14 cellular contexts compared by ENCODE assay signal in the genomic region with DNA sequence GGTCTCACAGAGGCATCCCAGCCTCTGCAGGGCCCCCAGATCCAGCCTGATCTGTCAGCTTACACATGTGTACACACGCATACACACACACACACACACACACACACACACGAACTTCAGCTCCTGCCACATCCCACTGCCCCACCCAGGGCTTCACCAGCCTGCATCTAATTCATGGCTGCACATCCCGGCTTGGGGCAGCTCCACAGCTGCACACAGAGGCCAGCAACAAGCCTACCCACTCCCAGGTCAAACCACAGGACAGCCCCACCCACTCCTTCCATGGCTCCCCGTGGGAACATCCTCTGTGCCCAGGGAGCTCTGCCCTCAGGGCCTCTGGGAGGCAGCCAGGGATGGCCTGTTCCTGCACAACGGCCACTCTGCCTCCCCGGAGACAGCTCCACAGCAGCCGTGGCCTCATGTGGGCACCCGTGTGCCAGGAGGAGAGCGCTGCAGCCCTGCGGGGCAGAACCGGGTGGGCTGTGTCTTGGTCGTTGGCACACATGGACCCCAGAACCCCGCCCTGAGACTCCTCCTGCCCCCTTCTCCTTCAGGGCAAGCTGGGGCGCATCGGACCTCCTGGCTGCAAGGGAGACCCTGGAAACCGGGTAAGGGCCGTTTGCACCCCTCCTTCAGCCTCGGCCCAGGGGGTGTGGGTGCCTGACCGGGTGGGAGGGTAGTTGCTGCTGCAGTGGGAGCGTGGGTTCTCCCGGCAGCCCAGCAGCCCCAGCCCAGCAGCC. TPM values are rescaled to one million over a fixed set of nuclear protein-coding genes. Genes with fewer than 3 reads are reported as not detected.
DNase-seq lines count a peak whose midpoint lies in the region; ATAC-seq, FAIRE-seq and TF ChIP-seq lines count a peak whose summit lies in the region.
"Had no signal": no experiment of that assay in that cellular context is flagged by ENCODE, and none has a peak within 500 bp of the region (broad histone marks: within the 10 kb centered on the region; RNA-seq: fewer than 3 reads in every experiment).

No MANE protein-coding gene starts in this region.

- H3K4me1 ChIP-seq in right lobe of liver (no peaks in the 10 kb centered on the region), HepG2 (ENCODE audit: insufficient read depth, low read length) (no peaks in the 10 kb centered on the region), colonic mucosa (no peaks in the 10 kb centered on the region)

- DNase-seq in right lobe of liver (peak; percentile 19 to 63 (median 47)), HepG2 (ENCODE audit: low spot score) (no peak), coronary artery (ENCODE audit: low spot score) (peak; percentile 58), mesothelial cell of epicardium (ENCODE audit: low spot score in 2 of 2, unreplicated experiment in 2 of 2) (peak; percentile 3 to 36), H4 (ENCODE audit: low spot score) (no peak), GM13976 (ENCODE audit: low spot score) (no peak), colonic mucosa (no peak), NCI-H446 (lab: John Stamatoyannopoulos, UW) (no peak)
- DNase-seq: activated CD8-positive, alpha-beta T cell treated with anti-CD3 and anti-CD28 coated beads for 36 hours; brain microvascular endothelial cell; mesendoderm; NCI-H2171; SHP77 treated with DMSO at 0.1 percent for 48 hours; stimulated activated CD4-positive, alpha-beta T cell treated with anti-CD3 and anti-CD28 coated beads, Interleukin-12 subunit alpha, Interleukin-12 subunit beta, amount 100 ng/mL, for 4 hours had no signal

- peak in 2 of 4 donors; percentile 1 to 6 for ATAC-seq in right lobe of liver
- ATAC-seq in HepG2, result no peak; the same call in 2 of the 3 replicates
- ATAC-seq: activated CD8-positive, alpha-beta T cell treated with anti-CD3 and anti-CD28 coated beads for 36 hours had no signal

- H3K36me3 Mint-ChIP-seq in mesothelial cell of epicardium, result peaks cover 15% of the 10 kb centered on the region

- H3K9ac ChIP-seq in HepG2 (ENCODE audit: insufficient read depth, low read depth, low read length) (no peak overlapping the region), colonic mucosa (ENCODE audit: low read depth in 2 of 2, low read length in 2 of 2) (no peak overlapping the region)

- no peak for TF ChIP-seq POLR2A in right lobe of liver (IDR thresholded peaks at IDR 0.05)
- TF ChIP-seq POLR2A in HepG2 (IDR thresholded peaks at IDR 0.05; ENCODE audit: insufficient read depth in 1 of 2, low read depth in 2 of 2, low read length in 2 of 2), result no peak

- no peaks in the 10 kb centered on the region for H3K27me3 Mint-ChIP-seq in mesothelial cell of epicardium (ENCODE audit: low read depth)
- H3K27me3 Mint-ChIP-seq: activated CD8-positive, alpha-beta T cell treated with anti-CD3 and anti-CD28 coated beads for 36 hours had no signal

- TF ChIP-seq CTCF in right lobe of liver (IDR thresholded peaks at IDR 0.05) (no peak), HepG2 (CRISPR knock-in tag; IDR thresholded peaks at IDR 0.05) (no peak), coronary artery (IDR thresholded peaks at IDR 0.05) (no peak), mesothelial cell of epicardium (IDR thresholded peaks at IDR 0.05; ENCODE audit: unreplicated experiment) (no peak), GM13976 (IDR thresholded peaks at IDR 0.05; ENCODE audit: borderline replicate concordance, control extremely low read depth, extremely low read depth, insufficient read depth, missing control alignments) (no peak), colonic mucosa (IDR thresholded peaks at IDR 0.05) (no peak)

- no peak overlapping the region for H3K4me3 ChIP-seq in right lobe of liver
- H3K4me3 ChIP-seq in HepG2 (replicated peaks in 1 of 3; ENCODE audit: insufficient read depth in 1 of 3, low read depth in 2 of 3, low read length in 3 of 3), result no peak overlapping the region
- H3K4me3 ChIP-seq in coronary artery, result no peak overlapping the region
- no peak overlapping the region for H3K4me3 ChIP-seq in colonic mucosa

- intact Hi-C loops in right lobe of liver (cut with DNase I) (no loop called here), HepG2 (cut with micrococcal nuclease; ENCODE audit: unreplicated experiment) (no loop called here), colonic mucosa (cut with DNase I) (no loop called here)

- CTCF ChIA-PET in HepG2 (lab: Yijun Ruan, JAX; ENCODE audit: low intra/inter-chr PET ratio, low total read pairs), result no interaction called here

- H3K79me2 ChIP-seq in HepG2 (ENCODE audit: insufficient read depth, low read length), result no peaks in the 10 kb centered on the region

- H4K20me1 ChIP-seq in HepG2 (ENCODE audit: insufficient read depth, low read length), result no peaks in the 10 kb centered on the region

- POLR2A ChIA-PET in HepG2 (lab: Yijun Ruan, JAX), result no interaction called here

- in situ Hi-C loops in HepG2 (cut with HindIII; ENCODE audit: extremely low pct_ligation_motif_present, low pct_unique_long_range_greater_than_20kb), result no loop called here
- in situ Hi-C loops in GM13976 (cut with MboI; ENCODE audit: low sequenced_read_pairs, unreplicated experiment), result no loop called here

- H3K27ac ChIP-seq in right lobe of liver (no peak overlapping the region), HepG2 (ENCODE audit: extremely low read length, insufficient read depth, low read length) (no peak overlapping the region), coronary artery (peak overlapping the region in 1 of 2 donors; percentile 41), colonic mucosa (no peak overlapping the region)
- H3K27ac ChIP-seq: brain microvascular endothelial cell had no signal

- BruUV-seq in HepG2 (replicated peaks; lab: Mats Ljungman, UMichigan), result no TSS peak

- TF ChIP-seq EP300 in HepG2 (IDR thresholded peaks at IDR 0.05; ENCODE audit: low read depth in 2 of 2, low read length in 2 of 2), result no peak
- TF ChIP-seq EP300 in HepG2 (CRISPR knock-in tag; IDR thresholded peaks at IDR 0.05; ENCODE audit: borderline replicate concordance), result no peak

- H3K4me3 Mint-ChIP-seq in mesothelial cell of epicardium, result no peak overlapping the region
- H3K4me3 Mint-ChIP-seq: activated CD8-positive, alpha-beta T cell treated with anti-CD3 and anti-CD28 coated beads for 36 hours had no signal

- no peaks in the 10 kb centered on the region for H3K9me3 Mint-ChIP-seq in mesothelial cell of epicardium
- H3K9me3 Mint-ChIP-seq: activated CD8-positive, alpha-beta T cell treated with anti-CD3 and anti-CD28 coated beads for 36 hours had no signal

- no peak overlapping the region for H2AFZ ChIP-seq in HepG2 (ENCODE audit: low read length)

- H3K9me3 ChIP-seq in right lobe of liver (no peaks in the 10 kb centered on the region), HepG2 (ENCODE audit: low read length) (peaks cover 5% of the 10 kb centered on the region; the same call in 1 of the 2 replicates), colonic mucosa (no peaks in the 10 kb centered on the region)

- WGBS in right lobe of liver (ENCODE audit: insufficient coverage, low coverage, low lambda C conversion rate, missing lambda C conversion rate), result 38% methylated on average over 4 of the region's 21 CpGs
- WGBS in HepG2 (ENCODE audit: low lambda C conversion rate), result 0% methylated on average over 3 of the region's 21 CpGs

- no peak overlapping the region for H3K4me2 ChIP-seq in HepG2 (ENCODE audit: low read depth, low read length)

- no peak for FAIRE-seq in HepG2 (lab: Jason Lieb, UNC)

- no peak overlapping the region for H3K27ac Mint-ChIP-seq in mesothelial cell of epicardium
- H3K27ac Mint-ChIP-seq: activated CD8-positive, alpha-beta T cell treated with anti-CD3 and anti-CD28 coated beads for 36 hours had no signal

- no peaks in the 10 kb centered on the region for H3K4me1 Mint-ChIP-seq in mesothelial cell of epicardium

- TF ChIP-seq RAD21 in HepG2 (CRISPR knock-in tag; IDR thresholded peaks at IDR 0.05), result no peak

- H3K27me3 ChIP-seq in right lobe of liver (no peaks in the 10 kb centered on the region), HepG2 (ENCODE audit: control insufficient read depth in 1 of 2, insufficient read depth in 2 of 2, low read length in 2 of 2) (peaks cover 4 to 33% of the 10 kb centered on the region in 2 experiments; a peak in 3 of 5 replicates), colonic mucosa (no peaks in the 10 kb centered on the region)
- H3K27me3 ChIP-seq: brain microvascular endothelial cell had no signal

- no peaks in the 10 kb centered on the region for H3K36me3 ChIP-seq in right lobe of liver
- H3K36me3 ChIP-seq in HepG2 (replicated peaks in 1 of 2; ENCODE audit: control insufficient read depth in 1 of 2, insufficient read depth in 2 of 2, low read length in 2 of 2), result no peaks in the 10 kb centered on the region
- peaks cover 4% of the 10 kb centered on the region for H3K36me3 ChIP-seq in colonic mucosa

RNA-seq across cellular contexts. Expression of a gene that starts 19.1 kb away (rescaled TPM):
- 10 to 100 TPM; 17.3 to 81.7 (median 38.4) TPM for total RNA-seq in right lobe of liver
- total RNA-seq in HepG2 (2016; rRNA removed; fragmentation: Illumina TruSeq; extraction: Trizol), result 0.07 and 0.14 TPM in 2 replicates
- total RNA-seq in HepG2 (2016; cell fraction: cytosol; rRNA removed; fragmentation: Illumina TruSeq; extraction: Trizol; ENCODE audit: low read depth), result not detected in 2 replicates
- total RNA-seq in HepG2 (2016; cell fraction: insoluble cytoplasmic fraction; rRNA removed; fragmentation: Illumina TruSeq; extraction: Trizol), result 0.06 TPM in 1 of 2 replicates, not detected in the other
- not detected in 2 replicates for total RNA-seq in HepG2 (2016; cell fraction: membrane; rRNA removed; fragmentation: Illumina TruSeq; extraction: Trizol)
- total RNA-seq in HepG2 (2016; cell fraction: nucleus; rRNA removed; fragmentation: Illumina TruSeq; extraction: Trizol), result 0.13 and 0.22 TPM in 2 replicates
- 0.41 and 1.6 TPM in 2 replicates for polyA plus RNA-seq in HepG2 (2011; rRNA removed)
- polyA plus RNA-seq in HepG2 (2011; cell fraction: cytosol; rRNA removed), result 0.27 and 0.31 TPM in 2 replicates
- 8.5 and 10.4 TPM in 2 replicates for polyA plus RNA-seq in HepG2 (2011; cell fraction: nucleus; rRNA removed)
- 0.36 and 0.81 TPM in 2 replicates for polyA plus RNA-seq in HepG2 (2012)
- polyA plus RNA-seq in HepG2 (2016; cell fraction: cytosol; fragmentation: Illumina TruSeq; extraction: Trizol; ENCODE audit: low read depth), result not detected in 2 replicates
- not detected in 2 replicates for polyA plus RNA-seq in HepG2 (2016; cell fraction: insoluble cytoplasmic fraction; fragmentation: Illumina TruSeq; extraction: Trizol; ENCODE audit: low read depth)
- not detected in 2 replicates for polyA plus RNA-seq in HepG2 (2016; cell fraction: membrane; fragmentation: Illumina TruSeq; extraction: Trizol; ENCODE audit: low read depth)
- polyA plus RNA-seq in HepG2 (2016; cell fraction: nucleus; fragmentation: Illumina TruSeq; extraction: Trizol; ENCODE audit: insufficient read depth, low read depth), result 0.48 and 0.69 TPM in 2 replicates
- 0.44 TPM in 1 of 2 replicates, not detected in the other for polyA minus RNA-seq in HepG2 (2011; rRNA and poly(A)+ RNA removed; ENCODE audit: low replicate concordance)
- polyA minus RNA-seq in HepG2 (2011; cell fraction: cytosol; rRNA and poly(A)+ RNA removed), result not detected in 2 replicates
- 0.52 and 1.2 TPM in 2 replicates for polyA minus RNA-seq in HepG2 (2011; cell fraction: nucleus; rRNA and poly(A)+ RNA removed)
- total RNA-seq in mesothelial cell of epicardium, result 846 to 986 TPM (median 933 TPM) in 3 replicates
- 38.5 and 53.6 TPM in 2 replicates for total RNA-seq in H4 (2014; rRNA removed; shearing (Covaris generic))
- 100 to 1,000 TPM in 1 of 2 donors, 10 to 100 TPM in 1; 55.7 to 190 TPM for total RNA-seq in colonic mucosa

RNA-seq across cellular contexts. Expression of a gene that starts 38.4 kb away (rescaled TPM):
- total RNA-seq in right lobe of liver, result 100 to 1,000 TPM; 141 to 668 (median 417) TPM
- 78.5 and 105 TPM in 2 replicates for total RNA-seq in HepG2 (2016; rRNA removed; fragmentation: Illumina TruSeq; extraction: Trizol)
- 13.1 and 13.2 TPM in 2 replicates for total RNA-seq in HepG2 (2016; cell fraction: cytosol; rRNA removed; fragmentation: Illumina TruSeq; extraction: Trizol; ENCODE audit: low read depth)
- total RNA-seq in HepG2 (2016; cell fraction: insoluble cytoplasmic fraction; rRNA removed; fragmentation: Illumina TruSeq; extraction: Trizol), result 61.2 and 115 TPM in 2 replicates
- total RNA-seq in HepG2 (2016; cell fraction: membrane; rRNA removed; fragmentation: Illumina TruSeq; extraction: Trizol), result 21.0 and 27.4 TPM in 2 replicates
- total RNA-seq in HepG2 (2016; cell fraction: nucleus; rRNA removed; fragmentation: Illumina TruSeq; extraction: Trizol), result 94.5 and 110 TPM in 2 replicates
- polyA plus RNA-seq in HepG2 (2011; rRNA removed), result 75.7 and 112 TPM in 2 replicates
- polyA plus RNA-seq in HepG2 (2011; cell fraction: cytosol; rRNA removed), result 34.7 and 61.2 TPM in 2 replicates
- 656 and 751 TPM in 2 replicates for polyA plus RNA-seq in HepG2 (2011; cell fraction: nucleus; rRNA removed)
- polyA plus RNA-seq in HepG2 (2012), result 108 and 140 TPM in 2 replicates
- 11.0 and 12.4 TPM in 2 replicates for polyA plus RNA-seq in HepG2 (2016; cell fraction: cytosol; fragmentation: Illumina TruSeq; extraction: Trizol; ENCODE audit: low read depth)
- polyA plus RNA-seq in HepG2 (2016; cell fraction: insoluble cytoplasmic fraction; fragmentation: Illumina TruSeq; extraction: Trizol; ENCODE audit: low read depth), result 47.9 and 52.0 TPM in 2 replicates
- polyA plus RNA-seq in HepG2 (2016; cell fraction: membrane; fragmentation: Illumina TruSeq; extraction: Trizol; ENCODE audit: low read depth), result 11.9 and 17.7 TPM in 2 replicates
- 369 and 379 TPM in 2 replicates for polyA plus RNA-seq in HepG2 (2016; cell fraction: nucleus; fragmentation: Illumina TruSeq; extraction: Trizol; ENCODE audit: insufficient read depth, low read depth)
- 0.42 and 84.7 TPM in 2 replicates for polyA minus RNA-seq in HepG2 (2011; rRNA and poly(A)+ RNA removed; ENCODE audit: low replicate concordance)
- 33.3 and 39.2 TPM in 2 replicates for polyA minus RNA-seq in HepG2 (2011; cell fraction: cytosol; rRNA and poly(A)+ RNA removed)
- polyA minus RNA-seq in HepG2 (2011; cell fraction: nucleus; rRNA and poly(A)+ RNA removed), result 93.9 and 118 TPM in 2 replicates
- total RNA-seq in mesothelial cell of epicardium, result 8.8 to 12.5 TPM (median 9.6 TPM) in 3 replicates
- total RNA-seq in H4 (2014; rRNA removed; shearing (Covaris generic)), result 0.41 TPM in 1 of 2 replicates, not detected in the other
- total RNA-seq in colonic mucosa, result 1 to 10 TPM in 1 of 2 donors, under 1 TPM in 1; 0.45 to 4.2 TPM

Comparison
In these comparisons a context has a peak if more than half of its experiments do, and no peak if none do; other contexts are left out.
1. DNase-seq: peak in right lobe of liver (3 of 3), coronary artery (single experiment) and mesothelial cell of epicardium (2 of 2); none in HepG2 (single experiment), H4 (single experiment), GM13976 (single experiment), colonic mucosa (single experiment) and NCI-H446 (0 of 2).
2. RNA of a gene that starts 19.1 kb away (total RNA-seq): 846 to 986 TPM in mesothelial cell of epicardium, 55.7 to 190 TPM in colonic mucosa, 17.3 to 81.7 TPM in right lobe of liver and 38.5 to 53.6 TPM in H4; 0.06 to 0.22 TPM in HepG2; every median in the first group is over 10 times any median in the second.